ENCODE assay signal across 24 cellular contexts in the genomic region with DNA sequence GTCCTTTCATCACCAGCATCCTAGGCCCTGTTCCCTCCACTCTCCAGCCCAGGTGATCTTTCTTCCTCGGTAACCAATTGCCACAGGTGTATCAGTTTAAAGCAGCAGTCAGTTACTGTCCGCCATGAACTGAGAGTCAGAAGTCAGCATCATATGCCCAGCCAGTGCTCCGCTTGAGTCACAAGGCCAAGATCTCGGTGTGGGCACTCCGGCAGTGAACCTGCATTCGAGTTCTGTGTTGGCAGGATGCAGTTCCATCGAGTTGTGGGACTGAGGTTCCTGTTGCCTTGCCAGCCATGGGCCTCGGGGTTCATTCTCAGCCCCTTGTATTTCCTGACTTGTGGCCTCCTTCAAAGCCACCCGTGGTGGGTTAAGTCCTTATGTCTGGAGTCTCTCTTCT. TPM values are rescaled to one million over a fixed set of nuclear protein-coding genes. Genes with fewer than 3 reads are reported as not detected.
A peak's percentile ranks its signal among the peaks of the same experiment; 100 is the strongest.
DNase-seq lines count a peak whose midpoint lies in the region; ATAC-seq, FAIRE-seq and TF ChIP-seq lines count a peak whose summit lies in the region.
"Had no signal": no experiment of that assay in that cellular context is flagged by ENCODE, and none has a peak within 500 bp of the region (broad histone marks: within the 10 kb centered on the region; RNA-seq: fewer than 3 reads in every experiment).

No MANE protein-coding gene starts in this region.

- ATAC-seq in effector memory CD8-positive, alpha-beta T cell (replicated peaks) = no peak
- ATAC-seq: left lung, PC-3, psoas muscle had no signal

- no peak for TF ChIP-seq CTCF in CD14-positive monocyte (IDR thresholded peaks at IDR 0.05)
- TF ChIP-seq CTCF in progenitor cell of endocrine pancreas (IDR thresholded peaks at IDR 0.05; ENCODE audit: unreplicated experiment) = no peak

- intact Hi-C loops in CD14-positive monocyte (cut with micrococcal nuclease) = loop anchor here in 1 of 2 donors (10.0 kb wide), 1 partner anchor 89 kb away; no protein-coding TSS in a partner anchor

- H2BK120ac ChIP-seq in trophoblast cell (ENCODE audit: insufficient read depth, low read length, poor library complexity) = no peak overlapping the region

- H3K9me3 Mint-ChIP-seq in T-helper 2 cell treated with Interferon-gamma antibody and Interleukin-4, amounts not matched to agents 5 μg/mL and 100 μg/mL, for 36 hours = peaks cover 6% of the 10 kb centered on the region
- H3K9me3 Mint-ChIP-seq in CD14-positive monocyte = peaks cover 6 to 9% (median 7%) of the 10 kb centered on the region in 7 donors
- no peaks in the 10 kb centered on the region for H3K9me3 Mint-ChIP-seq in effector memory CD8-positive, alpha-beta T cell
- peaks cover 4% of the 10 kb centered on the region for H3K9me3 Mint-ChIP-seq in progenitor cell of endocrine pancreas (ENCODE audit: low read depth)
- H3K9me3 Mint-ChIP-seq: activated naive CD4-positive, alpha-beta T cell treated with anti-CD3 and anti-CD28 coated beads, Interleukin-2, amount 50 U/mL, for 24 hours had no signal

- no peaks in the 10 kb centered on the region for H3K27me3 Mint-ChIP-seq in T-helper 2 cell treated with Interferon-gamma antibody and Interleukin-4, amounts not matched to agents 5 μg/mL and 100 μg/mL, for 36 hours (ENCODE audit: low read depth)
- peaks cover 15 to 24% (median 24%) of the 10 kb centered on the region in 3 donors for H3K27me3 Mint-ChIP-seq in CD14-positive monocyte (ENCODE audit: low read depth in 3 of 3)
- no peaks in the 10 kb centered on the region for H3K27me3 Mint-ChIP-seq in effector memory CD8-positive, alpha-beta T cell
- peaks cover 43% of the 10 kb centered on the region for H3K27me3 Mint-ChIP-seq in progenitor cell of endocrine pancreas
- H3K27me3 Mint-ChIP-seq: activated naive CD4-positive, alpha-beta T cell treated with anti-CD3 and anti-CD28 coated beads, Interleukin-2, amount 50 U/mL, for 24 hours had no signal

- H3K27ac Mint-ChIP-seq in T-helper 2 cell treated with Interferon-gamma antibody and Interleukin-4, amounts not matched to agents 5 μg/mL and 100 μg/mL, for 36 hours = peak overlapping the region; percentile 48
- H3K27ac Mint-ChIP-seq in CD14-positive monocyte = no peak overlapping the region
- peak overlapping the region; percentile 44 to 62 for H3K27ac Mint-ChIP-seq in effector memory CD8-positive, alpha-beta T cell
- H3K27ac Mint-ChIP-seq in progenitor cell of endocrine pancreas = peak overlapping the region; percentile 38
- H3K27ac Mint-ChIP-seq: HFFc6 had no signal

- FAIRE-seq in GM19239 (lab: Jason Lieb, UNC) = no peak

- WGBS in trophoblast cell (ENCODE audit: extremely low coverage, insufficient coverage, insufficient read length) = no CpG with 5 or more reads among the region's 9 CpGs

- no peak overlapping the region for H3K4me2 ChIP-seq in trophoblast cell (ENCODE audit: low read length)

- no peak overlapping the region for H3K4me3 ChIP-seq in trophoblast cell (ENCODE audit: low read depth, low read length)
- H3K4me3 ChIP-seq: GM23248, left lung, psoas muscle had no signal

- no peaks in the 10 kb centered on the region for H3K36me3 ChIP-seq in trophoblast cell (ENCODE audit: control insufficient read depth in 1 of 2, insufficient read depth in 2 of 2, low read length in 2 of 2)
- H3K36me3 ChIP-seq: left lung had no signal

- peaks cover 2% of the 10 kb centered on the region for H3K27me3 ChIP-seq in trophoblast cell (ENCODE audit: insufficient read depth, low read length)
- H3K27me3 ChIP-seq: left lung had no signal

- no peak overlapping the region for H4K12ac ChIP-seq in trophoblast cell (ENCODE audit: low read depth, low read length)

- no peak overlapping the region for H2BK5ac ChIP-seq in trophoblast cell (ENCODE audit: low read depth, low read length, poor library complexity)

- H3K79me1 ChIP-seq in trophoblast cell (ENCODE audit: low read length) = peaks cover 8% of the 10 kb centered on the region

- H3K36me3 Mint-ChIP-seq in T-helper 2 cell treated with Interferon-gamma antibody and Interleukin-4, amounts not matched to agents 5 μg/mL and 100 μg/mL, for 36 hours (ENCODE audit: low read depth) = peaks cover 63% of the 10 kb centered on the region
- H3K36me3 Mint-ChIP-seq in CD14-positive monocyte (peaks cover 12 to 16% of the 10 kb centered on the region in 2 donors), progenitor cell of endocrine pancreas (ENCODE audit: insufficient read depth) (peaks cover 9% of the 10 kb centered on the region)
- peaks cover 11% of the 10 kb centered on the region for H3K36me3 Mint-ChIP-seq in effector memory CD8-positive, alpha-beta T cell (ENCODE audit: insufficient read depth)

- H3K18ac ChIP-seq in trophoblast cell (ENCODE audit: low read length) = no peak overlapping the region

- no peak for DNase-seq in T-helper 2 cell treated with Interferon-gamma antibody and Interleukin-4, amounts not matched to agents 5 μg/mL and 100 μg/mL, for 36 hours (ENCODE audit: low spot score)
- DNase-seq in T-helper 2 cell (no peak), CD14-positive monocyte (ENCODE audit: low spot score) (peak; percentile 29), progenitor cell of endocrine pancreas (ENCODE audit: low spot score, unreplicated experiment) (no peak), superior temporal gyrus (ENCODE audit: extremely low spot score) (no peak), GM19239 (ENCODE audit: insufficient read length, low spot score) (no peak), trophoblast cell (no peak)
- DNase-seq in effector memory CD8-positive, alpha-beta T cell = no peak
- DNase-seq: 8988T; activated CD4-positive, alpha-beta T cell treated with anti-CD3 and anti-CD28 coated beads for 4 hours; activated T-cell treated with anti-CD3 and anti-CD28 coated beads for 4 hours; AML-193; GM23248; head of caudate nucleus; HFFc6; NCI-H1092; NCI-H2029 treated with DMSO at 0.1 percent for 48 hours; NCI-H345; NCI-H82; PC-3 had no signal

- H3K79me2 ChIP-seq in trophoblast cell (ENCODE audit: control insufficient read depth, insufficient read depth, low read length, poor library complexity) = peaks cover 4% of the 10 kb centered on the region

- H3K9me3 ChIP-seq in trophoblast cell (ENCODE audit: insufficient read depth, low read depth, low read length) = peaks cover 11% of the 10 kb centered on the region
- H3K9me3 ChIP-seq: left lung, psoas muscle had no signal

- H4K91ac ChIP-seq in trophoblast cell (ENCODE audit: low read depth, low read length) = no peak overlapping the region

- H3K27ac ChIP-seq in trophoblast cell (ENCODE audit: low read depth, low read length) = no peak overlapping the region
- H3K27ac ChIP-seq: epithelial cell of prostate, GM23248, left lung, psoas muscle had no signal

- H3K4me1 ChIP-seq in trophoblast cell (ENCODE audit: control insufficient read depth in 1 of 2, insufficient read depth in 2 of 2, low read length in 2 of 2) = peaks cover 12 to 14% of the 10 kb centered on the region in 2 experiments

- H3K4me3 Mint-ChIP-seq in T-helper 2 cell treated with Interferon-gamma antibody and Interleukin-4, amounts not matched to agents 5 μg/mL and 100 μg/mL, for 36 hours = no peak overlapping the region
- H3K4me3 Mint-ChIP-seq in CD14-positive monocyte (peak overlapping the region in 1 of 2 donors; percentile 4), progenitor cell of endocrine pancreas (ENCODE audit: low read depth) (no peak overlapping the region)
- no peak overlapping the region for H3K4me3 Mint-ChIP-seq in effector memory CD8-positive, alpha-beta T cell
- H3K4me3 Mint-ChIP-seq: activated naive CD4-positive, alpha-beta T cell treated with anti-CD3 and anti-CD28 coated beads, Interleukin-2, amount 50 U/mL, for 24 hours; HFFc6 had no signal

- H3K4ac ChIP-seq in trophoblast cell (ENCODE audit: low read depth, low read length) = no peak overlapping the region

- no peak overlapping the region for H4K8ac ChIP-seq in trophoblast cell (ENCODE audit: low read depth, low read length)

- no peak overlapping the region for H3K9ac ChIP-seq in trophoblast cell (ENCODE audit: low read length)
- H3K9ac ChIP-seq: GM23248 had no signal

- H2BK12ac ChIP-seq in trophoblast cell (ENCODE audit: low read length) = no peak overlapping the region

- H2AK5ac ChIP-seq in trophoblast cell (ENCODE audit: low read length) = no peak overlapping the region

- H3K4me1 Mint-ChIP-seq in T-helper 2 cell treated with Interferon-gamma antibody and Interleukin-4, amounts not matched to agents 5 μg/mL and 100 μg/mL, for 36 hours (ENCODE audit: low read depth) = peaks cover 71% of the 10 kb centered on the region
- H3K4me1 Mint-ChIP-seq in CD14-positive monocyte (peaks cover 37% of the 10 kb centered on the region), progenitor cell of endocrine pancreas (ENCODE audit: low read depth) (peaks cover 8% of the 10 kb centered on the region)
- peaks cover 43 to 44% of the 10 kb centered on the region in 2 donors for H3K4me1 Mint-ChIP-seq in effector memory CD8-positive, alpha-beta T cell (ENCODE audit: low read depth in 2 of 2)

- no peak overlapping the region for H3K14ac ChIP-seq in trophoblast cell (ENCODE audit: low read length)

- H2AFZ ChIP-seq in trophoblast cell (ENCODE audit: insufficient read depth, low read length, poor library complexity) = no peak overlapping the region
- H2AFZ ChIP-seq: GM23248 had no signal

- H3K23ac ChIP-seq in trophoblast cell (ENCODE audit: low read length) = no peak overlapping the region

RNA-seq across cellular contexts. Expression of a gene that starts 3.1 kb away (rescaled TPM):
- polyA plus RNA-seq in CD14-positive monocyte = 10 to 100 TPM; 18.1 to 20.4 TPM
- total RNA-seq in progenitor cell of endocrine pancreas = 19.9 and 20.3 TPM in 2 replicates
- 10.6 and 10.8 TPM in 2 replicates for polyA plus RNA-seq in trophoblast cell (2013)

RNA-seq across cellular contexts. Expression of a gene that starts 26.4 kb away (rescaled TPM):
- 100 to 1,000 TPM; 139 to 163 TPM for polyA plus RNA-seq in CD14-positive monocyte
- total RNA-seq in progenitor cell of endocrine pancreas = 26.6 and 30.5 TPM in 2 replicates
- polyA plus RNA-seq in trophoblast cell (2013) = 61.1 and 61.5 TPM in 2 replicates

Comparison
In these comparisons a context has a peak if more than half of its experiments do, and no peak if none do; other contexts are left out.
1. H3K27ac Mint-ChIP-seq: peak in T-helper 2 cell treated with Interferon-gamma antibody and Interleukin-4, amounts not matched to agents 5 μg/mL and 100 μg/mL, for 36 hours (single experiment), effector memory CD8-positive, alpha-beta T cell (2 of 2) and progenitor cell of endocrine pancreas (single experiment); none in CD14-positive monocyte (0 of 7).